Comparison of ENCODE assay signal across 8 cellular contexts in genomic region chr3:113287818-113288648, GRCh38.
A peak's percentile ranks its signal among the peaks of the same experiment; 100 is the strongest.
DNase-seq lines count a peak whose midpoint lies in the region; ATAC-seq, FAIRE-seq and TF ChIP-seq lines count a peak whose summit lies in the region.

No MANE protein-coding gene starts in this region.

- no peak overlapping the region for H2BK20ac ChIP-seq in H1 (ENCODE audit: low read length)

- H3K14ac ChIP-seq in H1 (ENCODE audit: insufficient read length), result no peak overlapping the region

- TF ChIP-seq EP300 in H1 (IDR thresholded peaks at IDR 0.05; ENCODE audit: borderline replicate concordance in 1 of 2, low read depth in 2 of 2, low read length in 2 of 2) (no peak), stomach (IDR thresholded peaks at IDR 0.05) (no peak)

- H3K9me3 Mint-ChIP-seq in mesothelial cell of epicardium, result no peaks in the 10 kb centered on the region

- H3K4me1 Mint-ChIP-seq in mesothelial cell of epicardium, result peaks cover 12% of the 10 kb centered on the region

- no peak overlapping the region for H3K27ac Mint-ChIP-seq in mesothelial cell of epicardium

- no peak overlapping the region for H3K56ac ChIP-seq in H1 (replicated peaks; ENCODE audit: insufficient read length, low read depth, low read length)

- no peak overlapping the region for H3K4me2 ChIP-seq in H1 (ENCODE audit: insufficient read depth in 1 of 2, low read depth in 2 of 2, low read length in 2 of 2)

- H4K91ac ChIP-seq in H1 (replicated peaks; ENCODE audit: insufficient read length, low read length), result no peak overlapping the region

- H3K4me3 ChIP-seq in WI38 (ENCODE audit: low read depth, low read length) (no peak overlapping the region), H1 (ENCODE audit: extremely low read depth in 1 of 4, insufficient read depth in 2 of 4, low read depth in 3 of 4, low read length in 4 of 4) (no peak overlapping the region), stomach (no peak overlapping the region)

- H3K79me1 ChIP-seq in H1 (ENCODE audit: low read depth, low read length), result no peaks in the 10 kb centered on the region

- no peak overlapping the region for H4K8ac ChIP-seq in H1 (ENCODE audit: extremely low read depth, insufficient read depth, low read length)

- in situ Hi-C loops in ACHN (cut with HindIII; ENCODE audit: low pct_ligation_motif_present, low pct_unique_long_range_greater_than_20kb, low sequenced_read_pairs), result no loop called here

- POLR2A ChIA-PET in H1 (lab: Charles Lee; ENCODE audit: partially characterized antibody), result no interaction called here

- H3K18ac ChIP-seq in H1 (ENCODE audit: extremely low read depth, low read length), result no peak overlapping the region

- no peak overlapping the region for H2AFZ ChIP-seq in H1 (ENCODE audit: low read length)

- DNase-seq in ACHN (peak; percentile 59), NCI-H2107 treated with DMSO at 0.1 percent for 48 hours (lab: John Stamatoyannopoulos, UW; ENCODE audit: unreplicated experiment) (peak; percentile 71), H1 (ENCODE audit: low read depth in 1 of 2, low spot score in 2 of 2) (peak in 1 of 2 experiments; percentile 83), mesothelial cell of epicardium (ENCODE audit: low spot score in 2 of 2, unreplicated experiment in 2 of 2) (peak in 1 of 2 experiments; percentile 64), stomach (no peak)

- ATAC-seq in GM21528 (IDR thresholded peaks at IDR 0.05; ENCODE audit: low FRiP score, unreplicated experiment), result no peak

- no peak overlapping the region for H2BK120ac ChIP-seq in H1 (replicated peaks; ENCODE audit: low read depth, low read length)

- no peaks in the 10 kb centered on the region for H3K27me3 ChIP-seq in H1 (replicated peaks in 1 of 4; ENCODE audit: control insufficient read depth in 3 of 4, extremely low read depth in 1 of 4, insufficient read depth in 3 of 4, low read length in 3 of 4)
- H3K27me3 ChIP-seq in stomach, result no peaks in the 10 kb centered on the region

- H2BK15ac ChIP-seq in H1 (ENCODE audit: low read length), result no peak overlapping the region

- CTCF ChIA-PET in H1 (lab: Charles Lee; ENCODE audit: partially characterized antibody), result interaction anchor here (0.5 to 7.8 kb wide), 71 partner anchors 9 to 538 kb away, joined by 3 to 108 read pairs (median 4); partner anchors contain the start of genes BOC and NAA50

- H3K9me3 ChIP-seq in H1 (ENCODE audit: insufficient read depth in 2 of 2, low read depth in 1 of 2, low read length in 1 of 2), result no peaks in the 10 kb centered on the region
- no peaks in the 10 kb centered on the region for H3K9me3 ChIP-seq in stomach

- TF ChIP-seq RAD21 in H1 (IDR thresholded peaks at IDR 0.05 in 1 of 2, conservative IDR thresholded peaks at IDR 0.05 in 1 of 2; ENCODE audit: low read depth in 2 of 2, low read length in 2 of 2), result peak; percentile 98 to 99

- H3K4me1 ChIP-seq in H1 (replicated peaks in 1 of 4; ENCODE audit: control insufficient read depth in 3 of 4, insufficient read depth in 4 of 4, low read length in 3 of 4) (0 out of 7 replicates have a peak, but pooled peaks cover 0 to 2% (median 0%) of the 10 kb centered on the region in 4 experiments), stomach (peaks cover 0 to 21% (median 11%) of the 10 kb centered on the region in 4 donors)

- H3K23me2 ChIP-seq in H1 (ENCODE audit: low read depth, low read length), result no peaks in the 10 kb centered on the region

- WGBS in H1 (ENCODE audit: extremely low coverage in 1 of 2, insufficient coverage in 1 of 2, insufficient read length in 1 of 2, insufficient replicate concordance in 2 of 2, low coverage in 1 of 2, low lambda C conversion rate in 2 of 2, missing lambda C conversion rate in 1 of 2), 2 experiments, result 70% methylated on average over 5 of the region's 5 CpGs; no CpG with 5 or more reads in 1 of the 2 experiments
- WGBS in stomach, 5 donors, result 50 to 58% (median 55%) methylated on average over 5 of the region's 5 CpGs

- no peak overlapping the region for H3K4ac ChIP-seq in H1 (replicated peaks; ENCODE audit: insufficient read length, low read depth, low read length)

- no peak overlapping the region for H3K27ac ChIP-seq in H1 (ENCODE audit: low read depth, low read length)
- H3K27ac ChIP-seq in stomach, result peak overlapping the region in 2 of 5 donors; percentile 36 to 62

- no peak overlapping the region for H3K9ac ChIP-seq in H1 (replicated peaks in 1 of 4; ENCODE audit: extremely low read depth in 1 of 4, low read depth in 3 of 4, low read length in 3 of 4)

- no peak for TF ChIP-seq POLR2A in H1 (IDR thresholded peaks at IDR 0.05; ENCODE audit: control extremely low read depth in 1 of 2, low read depth in 2 of 2, low read length in 2 of 2)
- TF ChIP-seq POLR2A in stomach (IDR thresholded peaks at IDR 0.05), result no peak

- intact Hi-C loops in stomach (cut with DNase I; ENCODE audit: low total_unique reads), result loop anchor here (2.0 to 5.0 kb wide), 2 partner anchors 156 to 235 kb away; no protein-coding TSS in a partner anchor

- no peak overlapping the region for H3K23ac ChIP-seq in H1 (ENCODE audit: insufficient read length)

- no peak overlapping the region for H3K4me3 Mint-ChIP-seq in mesothelial cell of epicardium

- TF ChIP-seq CTCF in GM12874 (IDR thresholded peaks at IDR 0.05; ENCODE audit: insufficient read depth, low read depth, low read length) (peak; percentile 99), WI38 (IDR thresholded peaks at IDR 0.05; ENCODE audit: low read depth, low read length) (peak; percentile 100), H1 (IDR thresholded peaks at IDR 0.05; ENCODE audit: control extremely low read depth in 1 of 3, insufficient read depth in 1 of 3, low read depth in 1 of 3, low read length in 3 of 3) (peak in 2 of 3 experiments; percentile 92 to 95; a peak in 3 of 4 replicates), mesothelial cell of epicardium (IDR thresholded peaks at IDR 0.05; ENCODE audit: unreplicated experiment) (peak; percentile 99), stomach (IDR thresholded peaks at IDR 0.05) (peak in 6 of 7 experiments; percentile 56 to 99 (median 98))

- H3K36me3 ChIP-seq in H1 (ENCODE audit: control insufficient read depth in 2 of 4, insufficient read depth in 4 of 4, low read length in 3 of 4), result no peaks in the 10 kb centered on the region
- H3K36me3 ChIP-seq in stomach, result peaks cover 0 to 27% (median 18%) of the 10 kb centered on the region in 4 donors

- no peaks in the 10 kb centered on the region for H3K79me2 ChIP-seq in H1 (ENCODE audit: control insufficient read depth in 1 of 2, insufficient read depth in 2 of 2, low read length in 2 of 2)

- FAIRE-seq in H1 (lab: Jason Lieb, UNC), result peak; percentile 82

- no peak overlapping the region for H2AK5ac ChIP-seq in H1 (ENCODE audit: low read depth, low read length)

- peaks cover 24% of the 10 kb centered on the region for H3K36me3 Mint-ChIP-seq in mesothelial cell of epicardium

- H2BK12ac ChIP-seq in H1 (ENCODE audit: low read depth, low read length), result no peak overlapping the region

- no peak overlapping the region for H2BK5ac ChIP-seq in H1 (ENCODE audit: low read depth, low read length)

- H3K27me3 Mint-ChIP-seq in mesothelial cell of epicardium (ENCODE audit: low read depth), result no peaks in the 10 kb centered on the region

- no peak overlapping the region for H4K5ac ChIP-seq in H1 (ENCODE audit: insufficient read length, low read depth, low read length)

- no peaks in the 10 kb centered on the region for H4K20me1 ChIP-seq in H1 (replicated peaks in 1 of 2; ENCODE audit: control insufficient read depth in 1 of 2, insufficient read depth in 2 of 2, low read length in 2 of 2)

TF ChIP-seq in H1, 55 proteins besides CTCF, POLR2A, EP300 and RAD21:
- TF ChIP-seq TEAD4 (IDR thresholded peaks at IDR 0.05; ENCODE audit: low read depth, low read length) (peak; percentile 30; the same call in 1 of the 2 replicates), PHF8 (conservative IDR thresholded peaks at IDR 0.05; ENCODE audit: low read depth, low read length) (no peak), MAX (IDR thresholded peaks at IDR 0.05) (peak; percentile 10; the same call in 1 of the 2 replicates)
TF ChIP-seq in H1: peak in this region for 2.
